17 cellular contexts compared by ENCODE assay signal in genomic region chrX:27600686-27601085, GRCh38. TPM values are rescaled to one million over a fixed set of nuclear protein-coding genes. Genes with fewer than 3 reads are reported as not detected.
DNase-seq lines count a peak whose midpoint lies in the region; ATAC-seq, FAIRE-seq and TF ChIP-seq lines count a peak whose summit lies in the region.
"Had no signal": no experiment of that assay in that cellular context is flagged by ENCODE, and none has a peak within 500 bp of the region (broad histone marks: within the 10 kb centered on the region; RNA-seq: fewer than 3 reads in every experiment).

No MANE protein-coding gene starts in this region.

- DNase-seq in D721Med (ENCODE audit: insufficient read length, low spot score) (no peak), NCI-H69 (lab: John Stamatoyannopoulos, UW) (peak; percentile 51), brain microvascular endothelial cell (no peak), fibroblast of the aortic adventitia (ENCODE audit: low read depth) (peak; percentile 7), right lobe of liver (no peak), progenitor cell of endocrine pancreas (ENCODE audit: low spot score, unreplicated experiment) (no peak)
- DNase-seq: CD4-positive, alpha-beta T cell; EL; NCI-H1417 treated with DMSO at 0.1 percent for 48 hours; NCI-H2029 treated with DMSO at 0.1 percent for 48 hours; NCI-H526 treated with DMSO at 0.1 percent for 48 hours; SHP77 had no signal

- peak overlapping the region; percentile 73 for H3K27ac ChIP-seq in brain microvascular endothelial cell
- H3K27ac ChIP-seq in right lobe of liver: no peak overlapping the region
- H3K27ac ChIP-seq: PC-9 had no signal

- H3K9me3 ChIP-seq in right lobe of liver: no peaks in the 10 kb centered on the region

- H3K36me3 ChIP-seq in brain microvascular endothelial cell (replicated peaks) (no peaks in the 10 kb centered on the region), right lobe of liver (no peaks in the 10 kb centered on the region)

- no peaks in the 10 kb centered on the region for H3K27me3 Mint-ChIP-seq in progenitor cell of endocrine pancreas
- H3K27me3 Mint-ChIP-seq: B cell; CD4-positive, alpha-beta T cell had no signal

- H3K4me3 Mint-ChIP-seq in progenitor cell of endocrine pancreas (ENCODE audit: low read depth): no peak overlapping the region
- H3K4me3 Mint-ChIP-seq: B cell; CD4-positive, alpha-beta T cell had no signal

- ATAC-seq in GM21447 (IDR thresholded peaks at IDR 0.05; ENCODE audit: unreplicated experiment): no peak
- ATAC-seq in right lobe of liver: no peak

- H3K9me3 Mint-ChIP-seq in progenitor cell of endocrine pancreas (ENCODE audit: low read depth): peaks cover 9% of the 10 kb centered on the region

- FAIRE-seq in D721Med (lab: Jason Lieb, UNC): peak; percentile 44
- FAIRE-seq: H54 had no signal

- H3K27ac Mint-ChIP-seq in progenitor cell of endocrine pancreas: no peak overlapping the region
- H3K27ac Mint-ChIP-seq: B cell; CD4-positive, alpha-beta T cell had no signal

- H3K4me3 ChIP-seq in brain microvascular endothelial cell (ENCODE audit: low read depth, low read length) (no peak overlapping the region), fibroblast of the aortic adventitia (ENCODE audit: low read depth, low read length) (no peak overlapping the region), right lobe of liver (no peak overlapping the region)
- H3K4me3 ChIP-seq: PC-9 had no signal

- H3K27me3 ChIP-seq in brain microvascular endothelial cell (replicated peaks) (no peaks in the 10 kb centered on the region), right lobe of liver (no peaks in the 10 kb centered on the region)

- peaks cover 4% of the 10 kb centered on the region for H3K4me1 Mint-ChIP-seq in progenitor cell of endocrine pancreas (ENCODE audit: low read depth)
- H3K4me1 Mint-ChIP-seq: B cell had no signal

- H3K4me1 ChIP-seq in right lobe of liver: no peaks in the 10 kb centered on the region

- intact Hi-C loops in right lobe of liver (cut with DNase I): no loop called here

- TF ChIP-seq CTCF in D721Med (IDR thresholded peaks at IDR 0.05; ENCODE audit: insufficient read depth, missing control alignments) (no peak), brain microvascular endothelial cell (IDR thresholded peaks at IDR 0.05; ENCODE audit: low read depth, low read length, missing control alignments) (no peak), fibroblast of the aortic adventitia (IDR thresholded peaks at IDR 0.05; ENCODE audit: insufficient read depth, low read length) (no peak), right lobe of liver (IDR thresholded peaks at IDR 0.05) (no peak), progenitor cell of endocrine pancreas (IDR thresholded peaks at IDR 0.05; ENCODE audit: unreplicated experiment) (no peak)

- TF ChIP-seq POLR2A in right lobe of liver (IDR thresholded peaks at IDR 0.05): no peak

- 59% methylated on average over 2 of the region's 2 CpGs for WGBS in right lobe of liver (ENCODE audit: insufficient coverage, low coverage, low lambda C conversion rate, missing lambda C conversion rate)

- in situ Hi-C loops in brain microvascular endothelial cell (cut with HindIII; ENCODE audit: low pct_ligation_motif_present, low sequenced_read_pairs): no loop called here

- H3K36me3 Mint-ChIP-seq in progenitor cell of endocrine pancreas (ENCODE audit: insufficient read depth): no peaks in the 10 kb centered on the region

RNA-seq across cellular contexts. Expression of gene DCAF8L2, which starts 10.5 kb away (rescaled TPM):
- not detected in 2 replicates for total RNA-seq in fibroblast of the aortic adventitia (ENCODE audit: low replicate concordance)
- total RNA-seq in right lobe of liver: not detected
- total RNA-seq in progenitor cell of endocrine pancreas: 0.29 TPM in 1 of 2 replicates, not detected in the other
- total RNA-seq: B cell; CD4-positive, alpha-beta T cell; IMR-90 had no signal

Comparison
In these comparisons a context has a peak if more than half of its experiments do, and no peak if none do; other contexts are left out.
1. DNase-seq: peak in NCI-H69 (single experiment) and fibroblast of the aortic adventitia (single experiment); none in D721Med (single experiment), brain microvascular endothelial cell (single experiment), right lobe of liver (0 of 3) and progenitor cell of endocrine pancreas (single experiment).